ENCODE assay signal across 8 cellular contexts in the genomic region with DNA sequence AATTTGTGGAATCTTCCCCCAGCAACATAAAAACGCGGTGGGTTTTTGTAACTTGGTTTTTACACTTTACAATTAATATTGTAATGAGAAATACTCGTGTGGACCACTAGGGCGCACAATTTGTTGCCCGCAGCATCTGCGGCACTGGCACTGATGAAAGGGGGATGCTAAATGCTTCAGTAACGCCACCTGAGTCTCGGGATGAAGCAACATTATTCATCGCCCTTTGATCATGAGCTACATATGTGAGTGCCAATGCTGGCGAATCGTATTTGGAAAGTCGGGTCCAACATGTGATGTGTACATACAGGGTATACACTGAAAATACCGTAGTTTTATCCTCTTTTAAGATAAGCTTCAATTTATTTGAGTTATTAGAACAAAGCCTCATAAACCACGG. TPM values are rescaled to one million over a fixed set of nuclear protein-coding genes. Genes with fewer than 3 reads are reported as not detected.
DNase-seq lines count a peak whose midpoint lies in the region; ATAC-seq and TF ChIP-seq lines count a peak whose summit lies in the region.

No MANE protein-coding gene starts in this region.

- H3K4me1 Mint-ChIP-seq in activated T-helper 2 cell treated with anti-CD3 and anti-CD28 coated beads, Interferon-gamma antibody, Interleukin-2, Interleukin-4, amounts not matched to agents 10 μg/mL and 5 μg/mL and 100 μg/mL, durations not matched to agents 14 hours and 24 hours and 36 hours (ENCODE audit: low read depth) = peaks cover 2% of the 10 kb centered on the region
- H3K4me1 Mint-ChIP-seq in glutamatergic neuron (ENCODE audit: low read depth, unreplicated experiment) = no peaks in the 10 kb centered on the region

- no peaks in the 10 kb centered on the region for H3K9me2 ChIP-seq in PC-9 (ENCODE audit: insufficient read depth)

- DNase-seq in Right ventricle myocardium inferior (ENCODE audit: missing footprints) (no peak), cardiac septum (ENCODE audit: low spot score) (no peak), PC-9 (peak in 1 of 2 experiments; percentile 10), glutamatergic neuron (peak; percentile 30)
- peak; percentile 14 for DNase-seq in activated T-helper 2 cell treated with anti-CD3 and anti-CD28 coated beads, Interferon-gamma antibody, Interleukin-2, Interleukin-4, amounts not matched to agents 10 μg/mL and 5 μg/mL and 100 μg/mL, durations not matched to agents 14 hours and 24 hours and 36 hours (ENCODE audit: low spot score)
- DNase-seq in stimulated activated CD4-positive, alpha-beta T cell treated with anti-CD3 and anti-CD28 coated beads, Interleukin-15, amount 100 ng/mL, for 48 hours (ENCODE audit: low read depth in 2 of 2) = peak; percentile 21 to 29

- no peak overlapping the region for H2AFZ ChIP-seq in PC-9

- no peaks in the 10 kb centered on the region for H4K20me1 ChIP-seq in PC-9 (ENCODE audit: insufficient read depth)

- ATAC-seq in Right ventricle myocardium inferior (peak; percentile 39), HG03095 (IDR thresholded peaks at IDR 0.05; ENCODE audit: unreplicated experiment) (peak; percentile 71), HG02623 (IDR thresholded peaks at IDR 0.05; ENCODE audit: unreplicated experiment) (no peak)

- no peak overlapping the region for H3K27ac Mint-ChIP-seq in activated T-helper 2 cell treated with anti-CD3 and anti-CD28 coated beads, Interferon-gamma antibody, Interleukin-2, Interleukin-4, amounts not matched to agents 10 μg/mL and 5 μg/mL and 100 μg/mL, durations not matched to agents 14 hours and 24 hours and 36 hours
- H3K27ac Mint-ChIP-seq in glutamatergic neuron (ENCODE audit: unreplicated experiment) = no peak overlapping the region

- H3K4me1 ChIP-seq in PC-9 (replicated peaks; ENCODE audit: insufficient read depth) = no peaks in the 10 kb centered on the region

- no peaks in the 10 kb centered on the region for H3K9me3 ChIP-seq in PC-9 (ENCODE audit: insufficient read depth, low read depth)

- H3K27me3 Mint-ChIP-seq in activated T-helper 2 cell treated with anti-CD3 and anti-CD28 coated beads, Interferon-gamma antibody, Interleukin-2, Interleukin-4, amounts not matched to agents 10 μg/mL and 5 μg/mL and 100 μg/mL, durations not matched to agents 14 hours and 24 hours and 36 hours (ENCODE audit: low read depth) = peaks cover 2% of the 10 kb centered on the region
- H3K27me3 Mint-ChIP-seq in glutamatergic neuron (ENCODE audit: unreplicated experiment) = no peaks in the 10 kb centered on the region

- POLR2A ChIA-PET in PC-9 (lab: Charles Lee; ENCODE audit: unreplicated experiment) = interaction anchor here (0.6 kb wide), 1 partner anchor 129 kb away, joined by 6 read pairs; no protein-coding TSS in a partner anchor

- H3F3A ChIP-seq in PC-9 (ENCODE audit: insufficient read depth, low read depth) = no peaks in the 10 kb centered on the region

- peak overlapping the region; percentile 35; the same call in 1 of the 2 replicates for H3K4me2 ChIP-seq in PC-9

- no peaks in the 10 kb centered on the region for H3K36me3 Mint-ChIP-seq in activated T-helper 2 cell treated with anti-CD3 and anti-CD28 coated beads, Interferon-gamma antibody, Interleukin-2, Interleukin-4, amounts not matched to agents 10 μg/mL and 5 μg/mL and 100 μg/mL, durations not matched to agents 14 hours and 24 hours and 36 hours (ENCODE audit: low read depth)
- no peaks in the 10 kb centered on the region for H3K36me3 Mint-ChIP-seq in glutamatergic neuron (ENCODE audit: unreplicated experiment)

- no peaks in the 10 kb centered on the region for H3K27me3 ChIP-seq in PC-9 (ENCODE audit: insufficient read depth, low read depth)

- no peak overlapping the region for H3K4me3 Mint-ChIP-seq in activated T-helper 2 cell treated with anti-CD3 and anti-CD28 coated beads, Interferon-gamma antibody, Interleukin-2, Interleukin-4, amounts not matched to agents 10 μg/mL and 5 μg/mL and 100 μg/mL, durations not matched to agents 14 hours and 24 hours and 36 hours (ENCODE audit: low read depth)
- no peak overlapping the region for H3K4me3 Mint-ChIP-seq in glutamatergic neuron (ENCODE audit: unreplicated experiment)

- no peaks in the 10 kb centered on the region for H3K36me3 ChIP-seq in PC-9 (ENCODE audit: low read depth)

- H3K27ac ChIP-seq in PC-9 = no peak overlapping the region

- TF ChIP-seq CTCF in PC-9 (conservative IDR thresholded peaks at IDR 0.05) (peak; percentile 76), glutamatergic neuron (IDR thresholded peaks at IDR 0.05; ENCODE audit: partially characterized antibody, unreplicated experiment) (peak; percentile 74)

- H3K79me2 ChIP-seq in PC-9 (ENCODE audit: low read depth) = no peaks in the 10 kb centered on the region

- CTCF ChIA-PET in PC-9 (lab: Charles Lee) = interaction anchor here (0.6 to 1.4 kb wide), 6 partner anchors 34 to 712 kb away, joined by 3 to 10 read pairs (median 4); a partner anchor contains a TSS

- H3K9me3 Mint-ChIP-seq in activated T-helper 2 cell treated with anti-CD3 and anti-CD28 coated beads, Interferon-gamma antibody, Interleukin-2, Interleukin-4, amounts not matched to agents 10 μg/mL and 5 μg/mL and 100 μg/mL, durations not matched to agents 14 hours and 24 hours and 36 hours = no peaks in the 10 kb centered on the region
- no peaks in the 10 kb centered on the region for H3K9me3 Mint-ChIP-seq in glutamatergic neuron (ENCODE audit: unreplicated experiment)

- H3K4me3 ChIP-seq in PC-9 = no peak overlapping the region

- no TSS peak for BruUV-seq in PC-9 (replicated peaks; lab: Mats Ljungman, UMichigan)

- intact Hi-C loops in Right ventricle myocardium inferior (cut with DNase I) (loop anchor here (2.0 kb wide), 1 partner anchor 242 kb away; no protein-coding TSS in a partner anchor), cardiac septum (cut with DNase I) (loop anchor here (1.0 kb wide), 1 partner anchor 241 kb away; no protein-coding TSS in a partner anchor), PC-9 (cut with micrococcal nuclease; ENCODE audit: unreplicated experiment) (loop anchor here (1.0 to 2.0 kb wide), 2 partner anchors 34 to 241 kb away; a partner anchor contains a TSS)
- intact Hi-C loops in activated T-helper 2 cell treated with anti-CD3 and anti-CD28 coated beads, Interferon-gamma antibody, Interleukin-2, Interleukin-4, amounts not matched to agents 10 μg/mL and 5 μg/mL and 100 μg/mL, durations not matched to agents 14 hours and 24 hours and 36 hours (cut with micrococcal nuclease) = loop anchor here (1.0 kb wide), 1 partner anchor 241 kb away; no protein-coding TSS in a partner anchor

RNA-seq across cellular contexts. Expression of a gene that starts 34.2 kb away (rescaled TPM):
- 58.4 TPM for total RNA-seq in Right ventricle myocardium inferior
- total RNA-seq in cardiac septum = 83.7 TPM
- 34.5 and 40.7 TPM in 2 replicates for total RNA-seq in PC-9 (2021)
- 27.1 and 33.2 TPM in 2 replicates for total RNA-seq in activated T-helper 2 cell treated with anti-CD3 and anti-CD28 coated beads, Interferon-gamma antibody, Interleukin-2, Interleukin-4, amounts not matched to agents 10 μg/mL and 5 μg/mL and 100 μg/mL, durations not matched to agents 14 hours and 24 hours and 36 hours
- total RNA-seq in glutamatergic neuron (ENCODE audit: unreplicated experiment) = 35.3 TPM

Comparison
In these comparisons a context has a peak if more than half of its experiments do, and no peak if none do; other contexts are left out.
1. DNase-seq: peak in activated T-helper 2 cell treated with anti-CD3 and anti-CD28 coated beads, Interferon-gamma antibody, Interleukin-2, Interleukin-4, amounts not matched to agents 10 μg/mL and 5 μg/mL and 100 μg/mL, durations not matched to agents 14 hours and 24 hours and 36 hours (single experiment), glutamatergic neuron (single experiment) and stimulated activated CD4-positive, alpha-beta T cell treated with anti-CD3 and anti-CD28 coated beads, Interleukin-15, amount 100 ng/mL, for 48 hours (2 of 2); none in Right ventricle myocardium inferior (single experiment) and cardiac septum (single experiment).